12 cellular contexts compared by ENCODE assay signal in genomic region chr3:149701977-149702350, GRCh38. TPM values are rescaled to one million over a fixed set of nuclear protein-coding genes. Genes with fewer than 3 reads are reported as not detected.
A peak's percentile ranks its signal among the peaks of the same experiment; 100 is the strongest.
DNase-seq lines count a peak whose midpoint lies in the region; ATAC-seq lines count a peak whose summit lies in the region.
"Had no signal": no experiment of that assay in that cellular context is flagged by ENCODE, and none has a peak within 500 bp of the region (broad histone marks: within the 10 kb centered on the region; RNA-seq: fewer than 3 reads in every experiment).

No MANE protein-coding gene starts in this region.

- POLR2A ChIA-PET in activated CD4-positive, alpha-beta memory T cell treated with anti-CD3 and anti-CD28 coated beads for 36 hours (lab: Charles Lee) = interaction anchor here (0.5 kb wide), 1 partner anchor 25 kb away, joined by 3 read pairs; no protein-coding TSS in a partner anchor

- H3K27me3 Mint-ChIP-seq in activated T-cell treated with anti-CD3 and anti-CD28 coated beads, Interleukin-2, amount 50 U/mL, for 4 hours (ENCODE audit: low read depth) = no peaks in the 10 kb centered on the region
- no peaks in the 10 kb centered on the region for H3K27me3 Mint-ChIP-seq in activated CD4-positive, alpha-beta memory T cell treated with anti-CD3 and anti-CD28 coated beads for 36 hours

- intact Hi-C loops in activated CD4-positive, alpha-beta memory T cell treated with anti-CD3 and anti-CD28 coated beads for 36 hours (cut with micrococcal nuclease) = loop anchor here (1.0 to 10.0 kb wide), 10 partner anchors 15 to 1063 kb away; partner anchors contain the start of genes COMMD2, CP, RNF13 and SIAH2

- CTCF ChIA-PET in activated CD4-positive, alpha-beta memory T cell treated with anti-CD3 and anti-CD28 coated beads for 36 hours (lab: Charles Lee) = interaction anchor here (1.1 kb wide), 1 partner anchor 50 kb away, joined by 3 read pairs; the partner anchor contains the start of gene COMMD2

- H3K4me1 Mint-ChIP-seq in activated T-cell treated with anti-CD3 and anti-CD28 coated beads, Interleukin-2, amount 50 U/mL, for 4 hours (ENCODE audit: low read depth) = peaks cover 13% of the 10 kb centered on the region
- peaks cover 33% of the 10 kb centered on the region for H3K4me1 Mint-ChIP-seq in activated CD4-positive, alpha-beta memory T cell treated with anti-CD3 and anti-CD28 coated beads for 36 hours (ENCODE audit: low read depth)

- H3K27ac ChIP-seq in skin epidermis = peak overlapping the region in 15 of 21 experiments; percentile 22 to 84 (median 70)

- H3K9me3 Mint-ChIP-seq in activated T-cell treated with anti-CD3 and anti-CD28 coated beads, Interleukin-2, amount 50 U/mL, for 4 hours = peaks cover 16% of the 10 kb centered on the region
- peaks cover 27% of the 10 kb centered on the region for H3K9me3 Mint-ChIP-seq in activated CD4-positive, alpha-beta memory T cell treated with anti-CD3 and anti-CD28 coated beads for 36 hours

- DNase-seq in activated T-cell treated with anti-CD3 and anti-CD28 coated beads, Interleukin-2, amount 50 U/mL, for 4 hours = no peak
- DNase-seq in activated T-cell treated with anti-CD3 and anti-CD28 coated beads for 4 hours (no peak), SKM-1 treated with dmso at 0.1 percent for 144 hours (lab: John Stamatoyannopoulos, UW; ENCODE audit: unreplicated experiment) (no peak), SKM-1 (lab: John Stamatoyannopoulos, UW; ENCODE audit: unreplicated experiment) (no peak)
- no peak for DNase-seq in activated CD4-positive, alpha-beta memory T cell treated with anti-CD3 and anti-CD28 coated beads for 36 hours
- DNase-seq: activated CD8-positive, alpha-beta memory T cell treated with anti-CD3 and anti-CD28 coated beads for 24 hours; H9; MV-4-11; stimulated activated CD4-positive, alpha-beta T cell treated with anti-CD3 and anti-CD28 coated beads, Interleukin-12 subunit alpha, Interleukin-12 subunit beta, amount 100 ng/mL, for 4 hours had no signal

- H3K4me3 Mint-ChIP-seq in activated T-cell treated with anti-CD3 and anti-CD28 coated beads, Interleukin-2, amount 50 U/mL, for 4 hours = peak overlapping the region; percentile 70
- peak overlapping the region; percentile 69 for H3K4me3 Mint-ChIP-seq in activated CD4-positive, alpha-beta memory T cell treated with anti-CD3 and anti-CD28 coated beads for 36 hours
- H3K4me3 Mint-ChIP-seq: H9 had no signal

- peak overlapping the region; percentile 93 for H3K27ac Mint-ChIP-seq in activated CD4-positive, alpha-beta memory T cell treated with anti-CD3 and anti-CD28 coated beads for 36 hours
- H3K27ac Mint-ChIP-seq: H9 had no signal

- ATAC-seq in activated T-cell treated with anti-CD3 and anti-CD28 coated beads, Interleukin-2, amount 50 U/mL, for 4 hours = peak; percentile 78
- ATAC-seq in GM21529 (IDR thresholded peaks at IDR 0.05; ENCODE audit: unreplicated experiment) (peak; percentile 55), GM19463 (IDR thresholded peaks at IDR 0.05; ENCODE audit: unreplicated experiment) (no peak)

- H3K36me3 Mint-ChIP-seq in activated T-cell treated with anti-CD3 and anti-CD28 coated beads, Interleukin-2, amount 50 U/mL, for 4 hours (ENCODE audit: insufficient read depth) = peaks cover 2% of the 10 kb centered on the region
- H3K36me3 Mint-ChIP-seq in activated CD4-positive, alpha-beta memory T cell treated with anti-CD3 and anti-CD28 coated beads for 36 hours = peaks cover 7% of the 10 kb centered on the region

- H3K4me3 ChIP-seq in skin epidermis = no peak overlapping the region

RNA-seq across cellular contexts. Expression of gene WWTR1, which starts 44.1 kb away (rescaled TPM):
- 1 to 10 TPM in 2 of 3 donors, under 1 TPM in 1; 0.63 to 1.5 (median 1.0) TPM for total RNA-seq in activated T-cell treated with anti-CD3 and anti-CD28 coated beads, Interleukin-2, amount 50 U/mL, for 4 hours
- 1 to 10 TPM; 1.0 to 1.2 TPM for total RNA-seq in activated CD4-positive, alpha-beta memory T cell treated with anti-CD3 and anti-CD28 coated beads for 36 hours

RNA-seq across cellular contexts. Expression of gene COMMD2, which starts 50.3 kb away (rescaled TPM):
- 10 to 100 TPM; 41.3 to 44.5 (median 44.1) TPM for total RNA-seq in activated T-cell treated with anti-CD3 and anti-CD28 coated beads, Interleukin-2, amount 50 U/mL, for 4 hours
- total RNA-seq in activated CD4-positive, alpha-beta memory T cell treated with anti-CD3 and anti-CD28 coated beads for 36 hours = 10 to 100 TPM; 28.4 to 34.4 TPM
